Comparison of ENCODE assay signal across 36 cellular contexts in the genomic region with DNA sequence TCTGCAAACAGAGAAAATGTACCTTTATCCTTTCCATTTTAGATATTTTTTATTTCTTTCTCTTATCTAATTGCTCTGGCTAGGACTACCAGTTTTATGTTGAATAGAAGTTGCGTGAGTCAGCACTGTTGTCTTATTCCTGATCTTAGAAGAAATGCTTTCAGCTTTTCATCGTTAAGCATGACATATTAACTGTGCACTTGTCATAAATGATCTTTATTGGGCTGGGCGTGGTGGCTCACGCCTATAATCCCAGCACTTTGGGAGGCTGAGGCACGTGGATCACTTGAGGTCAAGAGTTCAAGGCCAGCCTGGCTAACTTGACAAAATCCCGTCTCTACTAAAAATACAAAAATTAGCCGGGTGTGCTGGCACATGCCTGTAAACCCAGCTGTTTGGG. TPM values are rescaled to one million over a fixed set of nuclear protein-coding genes. Genes with fewer than 3 reads are reported as not detected.
"Had no signal": no experiment of that assay in that cellular context is flagged by ENCODE, and none has a peak within 500 bp of the region (broad histone marks: within the 10 kb centered on the region; RNA-seq: fewer than 3 reads in every experiment).

No MANE protein-coding gene starts in this region.

- H3K9me3 ChIP-seq: adrenal gland, body of pancreas, breast epithelium had no signal

- H3K36me3 ChIP-seq: adrenal gland, brain microvascular endothelial cell, breast epithelium had no signal

- H3K27ac ChIP-seq: adrenal gland, body of pancreas, brain microvascular endothelial cell, breast epithelium, VCaP had no signal

- H3K4me3 ChIP-seq: adrenal gland, body of pancreas, breast epithelium had no signal

- ATAC-seq: activated CD8-positive, alpha-beta T cell treated with anti-CD3 and anti-CD28 coated beads for 36 hours; activated naive CD4-positive, alpha-beta T cell treated with anti-CD3 and anti-CD28 coated beads, Interleukin-2, amount 50 U/mL, for 72 hours; activated T-cell treated with anti-CD3 and anti-CD28 coated beads, Interleukin-2, amount 50 U/mL, for 4 hours; activated T-cell treated with anti-CD3 and anti-CD28 coated beads, Interleukin-2, amount 50 U/mL, for 72 hours; activated T-helper 17 cell treated with anti-CD3 and anti-CD28 coated beads, Interleukin-2, amount 50 U/mL, for 72 hours; body of pancreas had no signal

- H3K4me1 ChIP-seq: adrenal gland, body of pancreas, breast epithelium had no signal

- FAIRE-seq: astrocyte, TTC549 had no signal

- DNase-seq: activated B cell treated with CpG ODN at 0.5 μM for 24 hours; activated CD4-positive, alpha-beta memory T cell treated with anti-CD3 and anti-CD28 coated beads for 36 hours; activated CD4-positive, alpha-beta T cell treated with anti-CD3 and anti-CD28 coated beads for 4 hours; activated CD4-positive, alpha-beta T cell treated with anti-CD3 and anti-CD28 coated beads, Interleukin-2, amount 10 ng/mL, durations not matched to agents 24 days and 14 days; activated CD4-positive, alpha-beta T cell treated with anti-CD3 and anti-CD28 coated beads, Interleukin-2, amount 50 U/mL, for 1 hour; activated CD4-positive, alpha-beta T cell treated with anti-CD3 and anti-CD28 coated beads, Interleukin-2, amount 50 U/mL, for 4 hours; activated CD4-positive, CD25-positive, alpha-beta regulatory T cell treated with anti-CD3 and anti-CD28 coated beads, Interleukin-2, amount 50 U/mL, for 72 hours; activated CD8-positive, alpha-beta memory T cell treated with anti-CD3 and anti-CD28 coated beads, Interleukin-2, amount 50 U/mL, for 4 hours; activated CD8-positive, alpha-beta T cell treated with anti-CD3 and anti-CD28 coated beads for 36 hours; activated effector memory CD4-positive, alpha-beta T cell treated with anti-CD3 and anti-CD28 coated beads, Interleukin-2, amount 50 U/mL, for 16 hours; activated gamma-delta T cell treated with Interleukin-2 at 50 U/mL for 16 hours; activated naive CD4-positive, alpha-beta T cell; activated naive CD4-positive, alpha-beta T cell treated with anti-CD3 and anti-CD28 coated beads for 36 hours; activated naive CD4-positive, alpha-beta T cell treated with anti-CD3 and anti-CD28 coated beads, Interleukin-2, amount 50 U/mL, for 16 hours; activated naive CD8-positive, alpha-beta T cell treated with anti-CD3 and anti-CD28 coated beads for 36 hours; activated T-cell treated with anti-CD3 and anti-CD28 coated beads for 4 hours; activated T-cell treated with anti-CD3 and anti-CD28 coated beads, Interleukin-2, amount 50 U/mL, for 1 hour; activated T-cell treated with anti-CD3 and anti-CD28 coated beads, Interleukin-2, amount 50 U/mL, for 4 hours; activated T-cell treated with anti-CD3 and anti-CD28 coated beads, Interleukin-2, amount 50 U/mL, for 72 hours; adrenal gland; amniotic stem cell; aorta; body of pancreas; brain microvascular endothelial cell; central memory CD4-positive, alpha-beta T cell; T-helper 1 cell; T-helper 2 cell; T-helper 9 cell had no signal

- H3K27me3 ChIP-seq: adrenal gland, body of pancreas, brain microvascular endothelial cell, breast epithelium had no signal

RNA-seq across cellular contexts. Expression of gene ECM2, which starts 8.2 kb away (rescaled TPM):
- total RNA-seq: activated B cell treated with CpG ODN at 0.5 μM for 24 hours; activated CD4-positive, alpha-beta memory T cell treated with anti-CD3 and anti-CD28 coated beads for 36 hours; activated CD4-positive, alpha-beta T cell treated with anti-CD3 and anti-CD28 coated beads, Interleukin-2, amount 10 ng/mL, durations not matched to agents 24 days and 14 days; activated CD8-positive, alpha-beta memory T cell treated with anti-CD3 and anti-CD28 coated beads for 36 hours; activated CD8-positive, alpha-beta T cell treated with anti-CD3 and anti-CD28 coated beads for 36 hours; activated naive CD4-positive, alpha-beta T cell treated with anti-CD3 and anti-CD28 coated beads for 36 hours; activated naive CD4-positive, alpha-beta T cell treated with anti-CD3 and anti-CD28 coated beads, Interleukin-2, amount 50 U/mL, for 72 hours; activated naive CD8-positive, alpha-beta T cell treated with anti-CD3 and anti-CD28 coated beads for 36 hours; activated T-cell treated with anti-CD3 and anti-CD28 coated beads, Interleukin-2, amount 50 U/mL, for 4 hours; activated T-cell treated with anti-CD3 and anti-CD28 coated beads, Interleukin-2, amount 50 U/mL, for 72 hours; activated T-helper 1 cell treated with anti-CD3 and anti-CD28 coated beads, Interleukin-12 subunit alpha, Interleukin-12 subunit beta, Interleukin-2, Interleukin-4 antibody, amounts not matched to agents 30 ng/mL and 10 ng/mL and 1 ng/mL, durations not matched to agents 14 hours and 24 hours and 36 hours; activated T-helper 17 cell treated with anti-CD3 and anti-CD28 coated beads, Interleukin-2, amount 50 U/mL, for 72 hours had no signal
